Comparison of ENCODE assay signal across 8 cellular contexts in genomic region chr14:52729585-52729924, GRCh38. TPM values are rescaled to one million over a fixed set of nuclear protein-coding genes. Genes with fewer than 3 reads are reported as not detected.
DNase-seq lines count a peak whose midpoint lies in the region; ATAC-seq lines count a peak whose summit lies in the region.

No MANE protein-coding gene starts in this region.

- H3K36me3 ChIP-seq in ES-I3 (ENCODE audit: insufficient read depth, low read length) (no peaks in the 10 kb centered on the region), SK-N-MC (ENCODE audit: insufficient read depth, low read length) (peaks cover 47% of the 10 kb centered on the region), esophagus (ENCODE audit: control insufficient read depth in 2 of 2, insufficient read depth in 2 of 2, low read length in 1 of 2) (peaks cover 0 to 3% of the 10 kb centered on the region in 2 donors), rectal smooth muscle tissue (ENCODE audit: control insufficient read depth, insufficient read depth, low read length) (no peaks in the 10 kb centered on the region)

- 2 to 4% methylated on average over 8 of the region's 8 CpGs for WGBS in esophagus, 2 donors

- ATAC-seq in HG02798 (IDR thresholded peaks at IDR 0.05; ENCODE audit: poor library complexity, unreplicated experiment) = no peak
- ATAC-seq in HG02571 (IDR thresholded peaks at IDR 0.05; ENCODE audit: unreplicated experiment) = no peak
- no peak for ATAC-seq in HG02970 (IDR thresholded peaks at IDR 0.05; ENCODE audit: low FRiP score, unreplicated experiment)
- no peak for ATAC-seq in GM21786 (IDR thresholded peaks at IDR 0.05; ENCODE audit: unreplicated experiment)

- H3K4me1 ChIP-seq in ES-I3 (ENCODE audit: insufficient read depth, low read length) (0 out of 2 replicates have a peak, but pooled peaks cover 4% of the 10 kb centered on the region), esophagus (ENCODE audit: control insufficient read depth in 2 of 2, insufficient read depth in 2 of 2, low read length in 1 of 2) (peaks cover 0 to 2% of the 10 kb centered on the region in 2 donors), rectal smooth muscle tissue (ENCODE audit: control insufficient read depth, insufficient read depth, low read length) (no peaks in the 10 kb centered on the region)

- DNase-seq in SK-N-MC (ENCODE audit: low read depth, low spot score) = no peak

- no peaks in the 10 kb centered on the region for H3K9me3 ChIP-seq in ES-I3 (ENCODE audit: control insufficient read depth, insufficient read depth, low read length)
- H3K9me3 ChIP-seq in SK-N-MC (ENCODE audit: low read depth, low read length) = no peaks in the 10 kb centered on the region
- no peaks in the 10 kb centered on the region for H3K9me3 ChIP-seq in esophagus (ENCODE audit: control insufficient read depth in 2 of 2, insufficient read depth in 1 of 2, low read depth in 1 of 2, low read length in 1 of 2)

- H3K4me3 ChIP-seq in SK-N-MC (peak overlapping the region; percentile 89), esophagus (ENCODE audit: low read depth in 1 of 2, low read length in 2 of 2) (peak overlapping the region; percentile 20 to 39), rectal smooth muscle tissue (ENCODE audit: low read length) (peak overlapping the region; percentile 57)

- H3K9ac ChIP-seq in ES-I3 (ENCODE audit: low read depth, low read length) = peak overlapping the region; percentile 35; the same call in 1 of the 2 replicates
- peak overlapping the region; percentile 6 for H3K9ac ChIP-seq in SK-N-MC (ENCODE audit: insufficient read length)
- no peak overlapping the region for H3K9ac ChIP-seq in rectal smooth muscle tissue (ENCODE audit: low read length)

- H3K27me3 ChIP-seq in esophagus (ENCODE audit: control insufficient read depth in 1 of 2, insufficient read depth in 2 of 2, low read length in 2 of 2) (no peaks in the 10 kb centered on the region), rectal smooth muscle tissue (ENCODE audit: control insufficient read depth, insufficient read depth, low read length) (no peaks in the 10 kb centered on the region)

- H3K27ac ChIP-seq in SK-N-MC (peak overlapping the region; percentile 30; the same call in 1 of the 2 replicates), esophagus (ENCODE audit: low read depth in 2 of 2, low read length in 1 of 2) (peak overlapping the region in 1 of 2 donors; percentile 78), rectal smooth muscle tissue (ENCODE audit: low read depth, low read length) (peak overlapping the region; percentile 37)

RNA-seq across cellular contexts. Expression of gene STYX, which starts 0.4 kb away (rescaled TPM):
- 1 to 10 TPM; 3.2 to 6.0 TPM for polyA plus RNA-seq in esophagus

RNA-seq across cellular contexts. Expression of gene PSMC6, which starts 22.6 kb away (rescaled TPM):
- 100 to 1,000 TPM in 1 of 2 donors, 10 to 100 TPM in 1; 77.5 to 110 TPM for polyA plus RNA-seq in esophagus

RNA-seq across cellular contexts. Expression of gene ERO1A, which starts 34.2 kb away (rescaled TPM):
- polyA plus RNA-seq in esophagus = 100 to 1,000 TPM; 157 to 592 TPM

Comparison
In these comparisons a context has a peak if more than half of its experiments do, and no peak if none do; other contexts are left out.
1. H3K4me3 ChIP-seq: peak in every context shown above with its lines; median percentile 89 in SK-N-MC; 57 in rectal smooth muscle tissue; 30 in esophagus.